9 cellular contexts compared by ENCODE assay signal in genomic region chr1:15678578-15678977, GRCh38. TPM values are rescaled to one million over a fixed set of nuclear protein-coding genes. Genes with fewer than 3 reads are reported as not detected.
DNase-seq lines count a peak whose midpoint lies in the region; ATAC-seq and TF ChIP-seq lines count a peak whose summit lies in the region.
"Had no signal": no experiment of that assay in that cellular context is flagged by ENCODE, and none has a peak within 500 bp of the region (broad histone marks: within the 10 kb centered on the region; RNA-seq: fewer than 3 reads in every experiment).

No MANE protein-coding gene starts in this region.

- peaks cover 3 to 11% of the 10 kb centered on the region in 2 donors for H3K4me1 ChIP-seq in lung (ENCODE audit: control insufficient read depth in 2 of 2, insufficient read depth in 2 of 2, low read length in 2 of 2)

- DNase-seq in GM04503 (ENCODE audit: low read depth) (peak; percentile 70), LHCN-M2 (ENCODE audit: low read depth) (peak; percentile 65), amniotic epithelial cell (ENCODE audit: low read depth) (peak; percentile 90), lung (ENCODE audit: low spot score) (peak; percentile 47), dorsolateral prefrontal cortex (no peak), GM19240 (ENCODE audit: insufficient read length, low spot score) (no peak)
- DNase-seq: NCI-H2227 treated with DMSO at 0.1 percent for 48 hours had no signal

- H3K27ac ChIP-seq in lung (ENCODE audit: low read depth in 1 of 2, low read length in 1 of 2), result no peak overlapping the region
- H3K27ac ChIP-seq in dorsolateral prefrontal cortex, result no peak overlapping the region

- ATAC-seq in lung (ENCODE audit: insufficient read depth, low FRiP score), result peak; percentile 74
- ATAC-seq in HG03097 (IDR thresholded peaks at IDR 0.05; ENCODE audit: low FRiP score, unreplicated experiment), result no peak
- ATAC-seq in HG02870 (IDR thresholded peaks at IDR 0.05; ENCODE audit: unreplicated experiment), result no peak

- no peak for TF ChIP-seq CTCF in lung (IDR thresholded peaks at IDR 0.05; ENCODE audit: control extremely low read depth, extremely low read depth)
- TF ChIP-seq CTCF in dorsolateral prefrontal cortex (IDR thresholded peaks at IDR 0.05 in 54 of 56, conservative IDR thresholded peaks at IDR 0.05 in 2 of 56; ENCODE audit: low read depth in 1 of 56, partially characterized antibody in 56 of 56), result no peak

- H3K36me3 ChIP-seq in lung (ENCODE audit: control insufficient read depth in 2 of 2, insufficient read depth in 2 of 2, low read length in 2 of 2), result no peaks in the 10 kb centered on the region

- H3K4me3 ChIP-seq in lung, result no peak overlapping the region
- no peak overlapping the region for H3K4me3 ChIP-seq in dorsolateral prefrontal cortex

- H3K27me3 ChIP-seq in lung (ENCODE audit: control insufficient read depth, insufficient read depth), result no peaks in the 10 kb centered on the region
- H3K27me3 ChIP-seq in dorsolateral prefrontal cortex, result no peaks in the 10 kb centered on the region

- intact Hi-C loops in dorsolateral prefrontal cortex (cut with DNase I), result no loop called here

- peaks cover 0 to 2% of the 10 kb centered on the region in 2 donors for H3K9me3 ChIP-seq in lung (ENCODE audit: control insufficient read depth in 2 of 2, insufficient read depth in 1 of 2, low read length in 1 of 2)

- WGBS in lung, 2 donors, result 86 to 91% methylated on average over 1 of the region's 1 CpG

RNA-seq across cellular contexts. Expression of gene PLEKHM2, which starts 5.5 kb away (rescaled TPM):
- 31.9 and 37.0 TPM in 2 replicates for total RNA-seq in LHCN-M2 (2014; rRNA removed)
- polyA plus RNA-seq in LHCN-M2 (2012), result 45.8 TPM
- 10 to 100 TPM; 32.5 to 79.2 TPM for total RNA-seq in lung
- 10 to 100 TPM; 49.3 to 76.9 TPM for polyA plus RNA-seq in lung
- 100 to 1,000 TPM; 128 to 550 (median 209) TPM for total RNA-seq in dorsolateral prefrontal cortex

RNA-seq across cellular contexts. Expression of gene SLC25A34, which starts 57.5 kb away (rescaled TPM):
- total RNA-seq in LHCN-M2 (2014; rRNA removed) (0.19 and 0.40 TPM in 2 replicates), lung (1 to 10 TPM; 1.6 to 4.2 TPM), dorsolateral prefrontal cortex (10 to 100 TPM in 4 of 120 experiments, 1 to 10 TPM in 116; 1.3 to 10.3 (median 4.4) TPM)
- polyA plus RNA-seq in LHCN-M2 (2012), result 0.16 TPM
- 1 to 10 TPM; 1.7 to 2.7 TPM for polyA plus RNA-seq in lung

Comparison
In these comparisons a context has a peak if more than half of its experiments do, and no peak if none do; other contexts are left out.
1. DNase-seq: peak in GM04503 (single experiment), LHCN-M2 (single experiment), amniotic epithelial cell (single experiment) and lung (single experiment); none in dorsolateral prefrontal cortex (0 of 10) and GM19240 (single experiment).